20 cellular contexts compared by ENCODE assay signal in the genomic region with DNA sequence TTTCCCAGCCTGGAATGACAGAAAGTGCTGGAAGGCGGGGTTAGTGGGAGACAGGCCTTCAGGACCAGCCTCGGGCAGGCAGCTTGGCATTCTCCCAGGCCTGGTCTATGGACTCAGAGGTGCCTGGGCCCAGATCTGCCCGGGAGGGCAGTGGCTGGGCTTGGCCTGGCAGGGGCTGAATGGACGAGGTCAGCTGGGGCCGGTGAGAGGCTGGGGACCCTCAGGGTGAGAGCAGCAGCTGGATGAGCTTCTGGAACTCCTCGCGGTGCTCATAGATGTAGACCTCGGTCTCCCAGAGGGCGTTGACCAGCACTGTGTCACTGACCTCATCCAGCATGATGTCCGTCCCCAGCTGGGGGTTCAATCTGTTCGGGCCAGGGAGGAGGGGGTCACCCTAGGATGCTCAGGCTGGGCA. TPM values are rescaled to one million over a fixed set of nuclear protein-coding genes. Genes with fewer than 3 reads are reported as not detected.
DNase-seq lines count a peak whose midpoint lies in the region; ATAC-seq, FAIRE-seq and TF ChIP-seq lines count a peak whose summit lies in the region.
"Had no signal": no experiment of that assay in that cellular context is flagged by ENCODE, and none has a peak within 500 bp of the region (broad histone marks: within the 10 kb centered on the region; RNA-seq: fewer than 3 reads in every experiment).

No MANE protein-coding gene starts in this region.

- FAIRE-seq in small intestine (lab: Jason Lieb, UNC): no peak
- FAIRE-seq: D721Med, G401.6, GM12891, GM19239 had no signal

- no peaks in the 10 kb centered on the region for H3K9me3 Mint-ChIP-seq in mesothelial cell of epicardium

- no peaks in the 10 kb centered on the region for H3K27me3 ChIP-seq in small intestine (ENCODE audit: control insufficient read depth in 2 of 2, insufficient read depth in 2 of 2, low read length in 2 of 2)
- no peaks in the 10 kb centered on the region for H3K27me3 ChIP-seq in A673 (replicated peaks; ENCODE audit: insufficient read depth, low read depth, low read length, poor library complexity)
- H3K27me3 ChIP-seq: BE2C, SJSA1 had no signal

- H3K36me3 ChIP-seq in mucosa of descending colon (ENCODE audit: low read depth): no peaks in the 10 kb centered on the region
- peaks cover 0 to 6% of the 10 kb centered on the region in 2 donors for H3K36me3 ChIP-seq in small intestine (ENCODE audit: control insufficient read depth in 2 of 2, insufficient read depth in 2 of 2, low read length in 2 of 2)
- peaks cover 5% of the 10 kb centered on the region for H3K36me3 ChIP-seq in A673 (ENCODE audit: insufficient read depth, low read length, poor library complexity, severe bottlenecking)
- H3K36me3 ChIP-seq: BE2C, SJSA1 had no signal

- POLR2A ChIA-PET in A673 (lab: Charles Lee; ENCODE audit: low non-redundant PET): no interaction called here

- CTCF ChIA-PET in A673 (lab: Charles Lee): interaction anchor here (0.6 kb wide), 1 partner anchor 472 kb away, joined by 4 read pairs; no protein-coding TSS in a partner anchor

- peak overlapping the region; percentile 84 for H3K4me3 ChIP-seq in epithelial cell of proximal tubule (ENCODE audit: low read depth, low read length)
- no peak overlapping the region for H3K4me3 ChIP-seq in mucosa of descending colon
- peak overlapping the region in 1 of 2 donors; percentile 31 for H3K4me3 ChIP-seq in small intestine (ENCODE audit: low read depth in 1 of 2, low read length in 2 of 2)
- H3K4me3 ChIP-seq in A673 (ENCODE audit: low read depth, low read length, poor library complexity, severe bottlenecking): no peak overlapping the region
- H3K4me3 ChIP-seq: SJSA1 had no signal

- H3K4me1 ChIP-seq in mucosa of descending colon (ENCODE audit: low read depth) (peaks cover 36% of the 10 kb centered on the region), small intestine (ENCODE audit: control insufficient read depth in 2 of 2, insufficient read depth in 1 of 2, low read depth in 1 of 2, low read length in 1 of 2) (no peaks in the 10 kb centered on the region), A673 (ENCODE audit: insufficient read depth, low read length, poor library complexity, severe bottlenecking) (no peaks in the 10 kb centered on the region)

- H3K9me3 ChIP-seq in mucosa of descending colon (no peaks in the 10 kb centered on the region), small intestine (ENCODE audit: control insufficient read depth, low read depth) (no peaks in the 10 kb centered on the region), A673 (ENCODE audit: low read depth, low read length, poor library complexity, severe bottlenecking) (no peaks in the 10 kb centered on the region)
- H3K9me3 ChIP-seq: BE2C, SJSA1 had no signal

- intact Hi-C loops in mucosa of descending colon (cut with DNase I, micrococcal nuclease): loop anchor here in 1 of 2 donors (10.0 kb wide), 1 partner anchor 243 kb away; no protein-coding TSS in a partner anchor
- intact Hi-C loops in A673 (cut with micrococcal nuclease; ENCODE audit: unreplicated experiment): no loop called here

- peaks cover 4% of the 10 kb centered on the region for H3K36me3 Mint-ChIP-seq in mesothelial cell of epicardium

- H3K27me3 Mint-ChIP-seq in mesothelial cell of epicardium (ENCODE audit: low read depth): no peaks in the 10 kb centered on the region
- H3K27me3 Mint-ChIP-seq: CD4-positive, alpha-beta memory T cell had no signal

- no TSS peak for BruUV-seq in A673 (replicated peaks; lab: Mats Ljungman, UMichigan)

- TF ChIP-seq CTCF in epithelial cell of proximal tubule (conservative IDR thresholded peaks at IDR 0.05; ENCODE audit: low read depth, low read length): no peak
- no peak for TF ChIP-seq CTCF in mucosa of descending colon (IDR thresholded peaks at IDR 0.05)
- TF ChIP-seq CTCF in A673 (conservative IDR thresholded peaks at IDR 0.05; ENCODE audit: low read depth, low read length): no peak
- TF ChIP-seq CTCF in mesothelial cell of epicardium (IDR thresholded peaks at IDR 0.05; ENCODE audit: unreplicated experiment): no peak

- peaks cover 2% of the 10 kb centered on the region for H3K4me1 Mint-ChIP-seq in mesothelial cell of epicardium

- DNase-seq in HT-29 (ENCODE audit: low spot score): peak; percentile 23
- no peak for DNase-seq in epithelial cell of proximal tubule (ENCODE audit: low read depth)
- DNase-seq in mucosa of descending colon: peak in 2 of 3 donors; percentile 66 to 78
- DNase-seq in small intestine: peak; percentile 66
- DNase-seq in A673 (ENCODE audit: low spot score): no peak
- DNase-seq in mesothelial cell of epicardium (ENCODE audit: low spot score in 2 of 2, unreplicated experiment in 2 of 2): no peak
- no peak for DNase-seq in left lobe of liver (ENCODE audit: low spot score)
- DNase-seq: BE2C; CD4-positive, alpha-beta memory T cell; DMS79 treated with DMSO at 0.1 percent for 48 hours; HFFc6; NCI-H1930; NCI-H2171 treated with DMSO at 0.1 percent for 48 hours; NCI-H510A treated with DMSO at 0.1 percent for 48 hours had no signal

- ATAC-seq in mucosa of descending colon (peak; percentile 16), GM18861 (IDR thresholded peaks at IDR 0.05; ENCODE audit: unreplicated experiment) (no peak), left lobe of liver (no peak)

- H3K4me3 Mint-ChIP-seq in mesothelial cell of epicardium: no peak overlapping the region
- H3K4me3 Mint-ChIP-seq: CD4-positive, alpha-beta memory T cell; HFFc6 had no signal

- 31 to 63% (median 36%) methylated on average over 10 to 11 of the region's 11 CpGs for WGBS in small intestine, 3 donors

- H3K27ac Mint-ChIP-seq in mesothelial cell of epicardium: no peak overlapping the region
- H3K27ac Mint-ChIP-seq: HFFc6 had no signal

- H3K27ac ChIP-seq in small intestine (ENCODE audit: low read depth in 1 of 2, low read length in 1 of 2): peak overlapping the region; percentile 91 to 98
- H3K27ac ChIP-seq in A673 (ENCODE audit: low read depth, low read length, poor library complexity, severe bottlenecking): no peak overlapping the region
- H3K27ac ChIP-seq: SJSA1 had no signal

RNA-seq across cellular contexts. Expression of a gene that starts 1.5 kb away (rescaled TPM):
- total RNA-seq in HT-29 (2014; rRNA removed; shearing (Covaris generic)): 9.5 and 11.6 TPM in 2 replicates
- total RNA-seq in epithelial cell of proximal tubule (5.4 and 6.5 TPM in 2 replicates), mucosa of descending colon (10 to 100 TPM; 33.9 to 92.3 (median 63.7) TPM), A673 (2021) (1.6 and 2.5 TPM in 2 replicates), mesothelial cell of epicardium (1.6 to 1.9 TPM (median 1.7 TPM) in 3 replicates), left lobe of liver (1.1 TPM)
- 100 to 1,000 TPM in 2 of 3 donors, 10 to 100 TPM in 1; 59.0 to 484 (median 395) TPM for polyA plus RNA-seq in small intestine
- total RNA-seq: SJSA1 had no signal
- polyA plus RNA-seq: CD4-positive, alpha-beta memory T cell had no signal

RNA-seq across cellular contexts. Expression of a gene that starts 28.0 kb away (rescaled TPM):
- total RNA-seq in HT-29 (2014; rRNA removed; shearing (Covaris generic)): not detected in 2 replicates
- total RNA-seq in epithelial cell of proximal tubule (0.06 and 0.65 TPM in 2 replicates), mucosa of descending colon (not detected), A673 (2021) (not detected in 2 replicates), mesothelial cell of epicardium (0.14 to 0.60 TPM (median 0.18 TPM) in 3 replicates), left lobe of liver (not detected)
- polyA plus RNA-seq in small intestine: under 1 TPM in 1 of 3 donors, not detected in 2; 0.37 TPM
- total RNA-seq: CD4-positive, alpha-beta memory T cell; HFFc6; SJSA1 had no signal
- polyA plus RNA-seq: CD4-positive, alpha-beta memory T cell had no signal

RNA-seq across cellular contexts. Expression of a gene that starts 54.7 kb away (rescaled TPM):
- total RNA-seq in HT-29 (2014; rRNA removed; shearing (Covaris generic)): 49.5 and 52.5 TPM in 2 replicates
- total RNA-seq in epithelial cell of proximal tubule (38.7 and 55.5 TPM in 2 replicates), mucosa of descending colon (10 to 100 TPM; 30.9 to 40.7 (median 37.9) TPM), A673 (2021) (24.8 and 26.6 TPM in 2 replicates), mesothelial cell of epicardium (69.3 to 75.6 TPM (median 74.3 TPM) in 3 replicates), left lobe of liver (16.8 TPM)
- polyA plus RNA-seq in small intestine: 10 to 100 TPM; 24.3 to 33.3 (median 33.0) TPM

Comparison
In these comparisons a context has a peak if more than half of its experiments do, and no peak if none do; other contexts are left out.
1. DNase-seq: peak in HT-29 (single experiment), mucosa of descending colon (2 of 3) and small intestine (single experiment); none in epithelial cell of proximal tubule (single experiment), A673 (single experiment), mesothelial cell of epicardium (0 of 2) and left lobe of liver (single experiment).